9 cellular contexts compared by ENCODE assay signal in genomic region chr10:88932029-88932428, GRCh38. TPM values are rescaled to one million over a fixed set of nuclear protein-coding genes. Genes with fewer than 3 reads are reported as not detected.
A peak's percentile ranks its signal among the peaks of the same experiment; 100 is the strongest.
DNase-seq lines count a peak whose midpoint lies in the region; ATAC-seq and TF ChIP-seq lines count a peak whose summit lies in the region.
"Not testable (repeated sequence)": the region's sequence is repeated elsewhere in the genome, so short reads cannot be mapped to it uniquely, and the experiment has no call there.
"Had no signal": no experiment of that assay in that cellular context is flagged by ENCODE, and none has a peak within 500 bp of the region (broad histone marks: within the 10 kb centered on the region; RNA-seq: fewer than 3 reads in every experiment).

No MANE protein-coding gene starts in this region.

- H3K4me2 ChIP-seq in OCI-LY7 (ENCODE audit: low read length) = peak overlapping the region; percentile 9; the same call in 1 of the 2 replicates

- H2AFZ ChIP-seq in OCI-LY7 (ENCODE audit: low read length) = not testable (repeated sequence)

- 92% methylated on average over 5 of the region's 5 CpGs for WGBS in right cardiac atrium
- 72% methylated on average over 5 of the region's 5 CpGs for WGBS in thyroid gland, 2 donors

- H3K36me3 Mint-ChIP-seq in effector memory CD8-positive, alpha-beta T cell (ENCODE audit: insufficient read depth) = not testable (repeated sequence)

- not testable (repeated sequence) for H3K4me3 Mint-ChIP-seq in effector memory CD8-positive, alpha-beta T cell

- H3K27me3 Mint-ChIP-seq in effector memory CD8-positive, alpha-beta T cell = not testable (repeated sequence)

- H3K9me2 ChIP-seq in OCI-LY7 (ENCODE audit: insufficient read depth, low read length) = not testable (repeated sequence)

- not testable (repeated sequence) for H3K9me3 Mint-ChIP-seq in effector memory CD8-positive, alpha-beta T cell

- H3K9ac ChIP-seq in rectal smooth muscle tissue (ENCODE audit: low read length) = not testable (repeated sequence)

- not testable (repeated sequence) for H4K20me1 ChIP-seq in OCI-LY7 (ENCODE audit: insufficient read depth, low read length)

- intact Hi-C loops in OCI-LY7 (cut with micrococcal nuclease; ENCODE audit: unreplicated experiment) (loop anchor here (1.0 to 2.0 kb wide), 2 partner anchors 51 to 97 kb away; partner anchors contain the start of gene STAMBPL1), right cardiac atrium (cut with DNase I) (loop anchor here (2.0 to 10.0 kb wide), 3 partner anchors 95 to 283 kb away; no protein-coding TSS in a partner anchor), thyroid gland (cut with DNase I) (loop anchor here (5.0 kb wide), 1 partner anchor 280 kb away; no protein-coding TSS in a partner anchor)

- not testable (repeated sequence) for H3K9me3 ChIP-seq in AG04450 (ENCODE audit: control insufficient read depth, insufficient read depth, low read length); OCI-LY7 (ENCODE audit: low read length); right cardiac atrium (ENCODE audit: control insufficient read depth, low read length); thyroid gland

- DNase-seq in AG04450 (ENCODE audit: low read depth, low spot score); OCI-LY7 (ENCODE audit: low spot score); effector memory CD8-positive, alpha-beta T cell; right cardiac atrium; thyroid gland: not testable (repeated sequence)

- H3K36me3 ChIP-seq in OCI-LY7 (ENCODE audit: insufficient read depth, low read length) = peaks cover 30% of the 10 kb centered on the region
- not testable (repeated sequence) for H3K36me3 ChIP-seq in rectal smooth muscle tissue (ENCODE audit: control insufficient read depth, insufficient read depth, low read length); thyroid gland

- H3K27ac ChIP-seq in AG04450 (ENCODE audit: low read depth, low read length) (peak overlapping the region; percentile 49), angular gyrus (ENCODE audit: low read depth, low read length) (peak overlapping the region; percentile 6), right cardiac atrium (ENCODE audit: low read length) (peak overlapping the region; percentile 50), rectal smooth muscle tissue (ENCODE audit: low read depth, low read length) (peak overlapping the region; percentile 29), thyroid gland (peak overlapping the region; percentile 28 to 52 (median 38))
- H3K27ac ChIP-seq in OCI-LY7 (ENCODE audit: low read depth, low read length, poor library complexity, severe bottlenecking) = not testable (repeated sequence)

- BruUV-seq in OCI-LY7 (replicated peaks; lab: Mats Ljungman, UMichigan) = not testable (repeated sequence)

- peak; percentile 22 for ATAC-seq in HG02973 (IDR thresholded peaks at IDR 0.05; ENCODE audit: unreplicated experiment)
- not testable (repeated sequence) for ATAC-seq in effector memory CD8-positive, alpha-beta T cell (replicated peaks); right cardiac atrium

- H3K4me1 ChIP-seq in OCI-LY7 (ENCODE audit: insufficient read depth, low read length, poor library complexity, severe bottlenecking) (peaks cover 28% of the 10 kb centered on the region), rectal smooth muscle tissue (ENCODE audit: control insufficient read depth, insufficient read depth, low read length) (peaks cover 13% of the 10 kb centered on the region), thyroid gland (peaks cover 12 to 21% of the 10 kb centered on the region in 2 donors)
- H3K4me1 ChIP-seq in right cardiac atrium (ENCODE audit: control insufficient read depth, insufficient read depth, low read length) = not testable (repeated sequence)

- not testable (repeated sequence) for TF ChIP-seq POLR2A in thyroid gland (IDR thresholded peaks at IDR 0.05)

- peak overlapping the region; percentile 59 to 68 for H3K27ac Mint-ChIP-seq in effector memory CD8-positive, alpha-beta T cell

- not testable (repeated sequence) for H3K27me3 ChIP-seq in AG04450 (ENCODE audit: control insufficient read depth, insufficient read depth, low read length); right cardiac atrium (ENCODE audit: control insufficient read depth, insufficient read depth); rectal smooth muscle tissue (ENCODE audit: control insufficient read depth, insufficient read depth, low read length); thyroid gland

- TF ChIP-seq CTCF in AG04450 (IDR thresholded peaks at IDR 0.05; ENCODE audit: low read depth, low read length); OCI-LY7 (conservative IDR thresholded peaks at IDR 0.05; ENCODE audit: low read length); thyroid gland (IDR thresholded peaks at IDR 0.05): not testable (repeated sequence)

- POLR2A ChIA-PET in AG04450 (lab: Yijun Ruan, JAX) = interaction anchor here (0.7 to 3.1 kb wide), 8 partner anchors 14 to 365 kb away, joined by 3 to 17 read pairs (median 7); partner anchors contain the start of genes FAS and STAMBPL1
- POLR2A ChIA-PET in OCI-LY7 (lab: Charles Lee) = interaction anchor here (0.6 to 6.4 kb wide), 14 partner anchors 37 to 612 kb away, joined by 3 to 53 read pairs (median 5); no protein-coding TSS in a partner anchor

- H3K4me1 Mint-ChIP-seq in effector memory CD8-positive, alpha-beta T cell (ENCODE audit: low read depth in 2 of 2) = peaks cover 11 to 17% of the 10 kb centered on the region in 2 donors

- not testable (repeated sequence) for H3K79me2 ChIP-seq in OCI-LY7 (ENCODE audit: insufficient read depth, low read depth, low read length)

- not testable (repeated sequence) for H3K4me3 ChIP-seq in AG04450 (ENCODE audit: low read depth, low read length); OCI-LY7 (ENCODE audit: low read depth, low read length, poor library complexity, severe bottlenecking); right cardiac atrium (ENCODE audit: low read length); rectal smooth muscle tissue (ENCODE audit: low read length); thyroid gland (replicated peaks in 1 of 3)

- CTCF ChIA-PET in AG04450 (lab: Charles Lee) = interaction anchor here (0.5 to 10.0 kb wide), 49 partner anchors 8 to 374 kb away, joined by 3 to 467 read pairs (median 8); partner anchors contain the start of genes ANKRD22, CH25H and FAS
- CTCF ChIA-PET in OCI-LY7 (lab: Charles Lee; ENCODE audit: unreplicated experiment) = interaction anchor here (0.6 to 5.1 kb wide), 3 partner anchors 43 to 204 kb away, joined by 3 to 68 read pairs (median 3); no protein-coding TSS in a partner anchor

RNA-seq across cellular contexts. Expression of gene ACTA2, which starts 20.5 kb away (rescaled TPM):
- polyA plus RNA-seq in AG04450 (2011; rRNA removed) = 815 and 1,080 TPM in 2 replicates
- polyA minus RNA-seq in AG04450 (2011; rRNA and poly(A)+ RNA removed) = 1,329 and 1,598 TPM in 2 replicates
- 1.4 and 5.0 TPM in 2 replicates for total RNA-seq in OCI-LY7 (2014; rRNA removed; shearing (Covaris generic))
- total RNA-seq in OCI-LY7 (2022) = 3.3 and 4.2 TPM in 2 replicates
- 1,000 to 10,000 TPM in 2 of 4 donors, 100 to 1,000 TPM in 2; 746 to 3,137 (median 1,120) TPM for total RNA-seq in right cardiac atrium
- polyA plus RNA-seq in right cardiac atrium = 649 TPM
- total RNA-seq in thyroid gland = 100 to 1,000 TPM in 1 of 4 donors, 10 to 100 TPM in 3; 61.5 to 173 (median 72.2) TPM
- total RNA-seq: H7 had no signal

RNA-seq across cellular contexts. Expression of gene STAMBPL1, which starts 52.0 kb away (rescaled TPM):
- polyA plus RNA-seq in AG04450 (2011; rRNA removed) = 41.6 and 50.3 TPM in 2 replicates
- 24.6 and 35.3 TPM in 2 replicates for polyA minus RNA-seq in AG04450 (2011; rRNA and poly(A)+ RNA removed)
- 47.2 and 69.0 TPM in 2 replicates for total RNA-seq in OCI-LY7 (2014; rRNA removed; shearing (Covaris generic))
- total RNA-seq in OCI-LY7 (2022) = 41.0 and 44.4 TPM in 2 replicates
- 10 to 100 TPM in 3 of 4 donors, 1 to 10 TPM in 1; 9.4 to 13.0 (median 10.4) TPM for total RNA-seq in right cardiac atrium
- polyA plus RNA-seq in right cardiac atrium = 4.4 TPM
- total RNA-seq in thyroid gland = 1 to 10 TPM in 3 of 4 donors, under 1 TPM in 1; 0.63 to 6.2 (median 5.7) TPM

RNA-seq across cellular contexts. Expression of gene FAS, which starts 58.6 kb away (rescaled TPM):
- polyA plus RNA-seq in AG04450 (2011; rRNA removed) = 67.0 and 78.4 TPM in 2 replicates
- polyA minus RNA-seq in AG04450 (2011; rRNA and poly(A)+ RNA removed) = 39.4 and 54.5 TPM in 2 replicates
- 7.7 and 10.1 TPM in 2 replicates for total RNA-seq in OCI-LY7 (2014; rRNA removed; shearing (Covaris generic))
- total RNA-seq in OCI-LY7 (2022) = 19.2 and 21.0 TPM in 2 replicates
- 10 to 100 TPM in 1 of 4 donors, 1 to 10 TPM in 3; 5.7 to 10.1 (median 6.5) TPM for total RNA-seq in right cardiac atrium
- polyA plus RNA-seq in right cardiac atrium = 4.7 TPM
- total RNA-seq in thyroid gland = 10 to 100 TPM in 3 of 4 donors, 1 to 10 TPM in 1; 9.4 to 34.1 (median 17.4) TPM

Comparison
In these comparisons a context has a peak if more than half of its experiments do, and no peak if none do; other contexts are left out.
1. RNA of gene ACTA2, which starts 20.5 kb away (total RNA-seq): 746 to 3,137 TPM in right cardiac atrium and 61.5 to 173 TPM in thyroid gland; 1.4 to 5.0 TPM in OCI-LY7; every median in the first group is over 10 times any median in the second.